Comparison of ENCODE assay signal across 9 cellular contexts in the genomic region with DNA sequence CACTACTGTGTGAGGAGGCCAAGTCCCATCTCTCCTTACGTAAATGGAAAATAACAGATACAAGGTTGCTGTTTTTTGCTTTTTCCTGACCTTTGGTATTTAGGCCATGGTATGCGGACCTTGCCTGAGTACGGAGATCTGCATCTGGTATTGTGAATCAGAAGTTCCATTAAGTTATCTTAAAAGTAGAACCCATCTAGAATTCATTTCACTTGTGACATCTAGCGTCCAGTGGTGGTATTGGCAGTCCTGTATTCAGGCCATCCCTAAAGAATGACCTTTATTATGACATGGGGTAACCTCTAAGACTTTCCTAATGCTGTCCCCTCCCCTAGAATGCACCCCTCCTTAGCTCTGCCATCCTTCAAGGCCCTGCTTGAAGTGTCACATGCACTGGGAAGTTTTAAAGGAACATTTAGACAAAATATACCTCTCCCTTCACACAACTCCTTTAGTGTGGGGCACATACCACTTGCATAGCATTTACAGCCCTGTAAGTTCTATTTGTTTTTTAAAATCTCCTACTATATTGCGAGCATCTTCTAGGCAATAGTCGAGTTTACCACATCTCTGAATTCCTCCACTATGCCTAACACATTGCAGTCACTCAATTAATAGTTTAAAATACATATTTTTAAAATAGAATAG. TPM values are rescaled to one million over a fixed set of nuclear protein-coding genes. Genes with fewer than 3 reads are reported as not detected.
DNase-seq lines count a peak whose midpoint lies in the region; ATAC-seq and TF ChIP-seq lines count a peak whose summit lies in the region.
"Had no signal": no experiment of that assay in that cellular context is flagged by ENCODE, and none has a peak within 500 bp of the region (broad histone marks: within the 10 kb centered on the region; RNA-seq: fewer than 3 reads in every experiment).

No MANE protein-coding gene starts in this region.

- H3K4me3 ChIP-seq in retinal pigment epithelial cell (ENCODE audit: low read length) = no peak overlapping the region

- peak; percentile 15 for DNase-seq in COLO668 (lab: John Stamatoyannopoulos, UW; ENCODE audit: unreplicated experiment)
- DNase-seq in HK-2 (ENCODE audit: unreplicated experiment) = peak; percentile 22
- peak; percentile 68 for DNase-seq in SK-MEL-5 (ENCODE audit: low read depth, low spot score)
- DNase-seq in activated naive CD4-positive, alpha-beta T cell treated with Interleukin-2 at 50 U/mL for 16 hours = peak; percentile 59
- DNase-seq in head of caudate nucleus = peak in 37 of 42 donors; percentile 10 to 85 (median 55)
- DNase-seq in retinal pigment epithelial cell (ENCODE audit: low read depth) = no peak
- DNase-seq in posterior vena cava (ENCODE audit: low spot score) = no peak
- DNase-seq: activated naive CD8-positive, alpha-beta T cell treated with anti-CD3 and anti-CD28 coated beads, Interleukin-2, amount 10 ng/mL, durations not matched to agents 7 days and 5 days had no signal

- peak; percentile 41 for ATAC-seq in GM19372 (IDR thresholded peaks at IDR 0.05; ENCODE audit: low read depth, unreplicated experiment)

- intact Hi-C loops in head of caudate nucleus (cut with DNase I) = no loop called here
- intact Hi-C loops in posterior vena cava (cut with DNase I) = no loop called here

- in situ Hi-C loops in SK-MEL-5 (cut with HindIII; ENCODE audit: low pct_unique_long_range_greater_than_20kb, low sequenced_read_pairs) = no loop called here

- TF ChIP-seq CTCF in retinal pigment epithelial cell (conservative IDR thresholded peaks at IDR 0.05; ENCODE audit: low read depth, low read length) = peak; percentile 84

RNA-seq across cellular contexts. Expression of a gene that starts 1.9 kb away (rescaled TPM):
- 13.3 and 29.7 TPM in 2 replicates for total RNA-seq in SK-MEL-5 (2014; rRNA removed; shearing (Covaris generic))
- 9.7 and 10.9 TPM in 2 replicates for polyA plus RNA-seq in SK-MEL-5 (2015; cell fraction: cytosol; rRNA removed)
- polyA plus RNA-seq in SK-MEL-5 (2015; cell fraction: nucleus; rRNA removed) = 82.4 and 148 TPM in 2 replicates
- total RNA-seq in posterior vena cava = 1 to 10 TPM; 6.7 to 7.3 TPM

RNA-seq across cellular contexts. Expression of a gene that starts 55.4 kb away (rescaled TPM):
- 0.48 TPM in 1 of 2 replicates, not detected in the other for total RNA-seq in SK-MEL-5 (2014; rRNA removed; shearing (Covaris generic))
- polyA plus RNA-seq in SK-MEL-5 (2015; cell fraction: cytosol; rRNA removed) = 0.21 TPM in 1 of 2 replicates, not detected in the other
- 0.20 TPM in 1 of 2 replicates, not detected in the other for polyA plus RNA-seq in SK-MEL-5 (2015; cell fraction: nucleus; rRNA removed)
- total RNA-seq in posterior vena cava = 10 to 100 TPM; 26.0 to 33.8 TPM

Comparison
In these comparisons a context has a peak if more than half of its experiments do, and no peak if none do; other contexts are left out.
1. DNase-seq: peak in COLO668 (single experiment), HK-2 (single experiment), SK-MEL-5 (single experiment), activated naive CD4-positive, alpha-beta T cell treated with Interleukin-2 at 50 U/mL for 16 hours (single experiment) and head of caudate nucleus (37 of 42); none in retinal pigment epithelial cell (single experiment) and posterior vena cava (single experiment).
2. RNA of a gene that starts 55.4 kb away (total RNA-seq): 26.0 to 33.8 TPM in posterior vena cava; 0.48 TPM in SK-MEL-5; every median in the first group is over 10 times any median in the second.